In genomic region chr2:190534310-190535118, GRCh38 we compare ENCODE assay signal across 8 cellular contexts. TPM values are rescaled to one million over a fixed set of nuclear protein-coding genes. Genes with fewer than 3 reads are reported as not detected.
A peak's percentile ranks its signal among the peaks of the same experiment; 100 is the strongest.
DNase-seq lines count a peak whose midpoint lies in the region; ATAC-seq, FAIRE-seq and TF ChIP-seq lines count a peak whose summit lies in the region.

A gene with protein sequence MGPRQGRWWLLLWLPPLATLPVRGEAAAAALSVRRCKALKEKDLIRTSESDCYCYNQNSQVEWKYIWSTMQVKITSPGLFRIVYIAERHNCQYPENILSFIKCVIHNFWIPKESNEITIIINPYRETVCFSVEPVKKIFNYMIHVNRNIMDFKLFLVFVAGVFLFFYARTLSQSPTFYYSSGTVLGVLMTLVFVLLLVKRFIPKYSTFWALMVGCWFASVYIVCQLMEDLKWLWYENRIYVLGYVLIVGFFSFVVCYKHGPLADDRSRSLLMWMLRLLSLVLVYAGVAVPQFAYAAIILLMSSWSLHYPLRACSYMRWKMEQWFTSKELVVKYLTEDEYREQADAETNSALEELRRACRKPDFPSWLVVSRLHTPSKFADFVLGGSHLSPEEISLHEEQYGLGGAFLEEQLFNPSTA (minus strand): TSS chr2:190534722. CDS start chr2:190534655, 67 bp downstream.

- H3K9me3 Mint-ChIP-seq in CD4-positive, alpha-beta T cell = peaks cover 15% of the 10 kb centered on the region

- peaks cover 73% of the 10 kb centered on the region for H3K4me1 Mint-ChIP-seq in CD4-positive, alpha-beta T cell (ENCODE audit: low read depth)

- no peaks in the 10 kb centered on the region for H3K9me1 ChIP-seq in endothelial cell of umbilical vein (replicated peaks; ENCODE audit: control insufficient read depth, extremely low read depth, insufficient read depth, low read length)

- no peak for TF ChIP-seq CTCF in CD4-positive, alpha-beta T cell (IDR thresholded peaks at IDR 0.05)
- no peak for TF ChIP-seq CTCF in endothelial cell of umbilical vein (IDR thresholded peaks at IDR 0.05; ENCODE audit: extremely low read depth in 1 of 2, insufficient read depth in 1 of 2, low read depth in 1 of 2, low read length in 2 of 2)

- FAIRE-seq in endothelial cell of umbilical vein (lab: Jason Lieb, UNC) = no peak

- peak within 1 kb of the TSS; percentile 99 for H3K4me2 ChIP-seq in endothelial cell of umbilical vein (ENCODE audit: insufficient read depth, low read length)

- no TSS peak for BruUV-seq in endothelial cell of umbilical vein (replicated peaks; lab: Mats Ljungman, UMichigan)

- H3K27me3 ChIP-seq in CD4-positive, alpha-beta T cell (ENCODE audit: control insufficient read depth, insufficient read depth, low read length) = no peaks in the 10 kb centered on the region
- no peaks in the 10 kb centered on the region for H3K27me3 ChIP-seq in endothelial cell of umbilical vein (ENCODE audit: control insufficient read depth in 2 of 2, insufficient read depth in 2 of 2, low read length in 2 of 2)

- no peaks in the 10 kb centered on the region for H4K20me1 ChIP-seq in endothelial cell of umbilical vein (replicated peaks; ENCODE audit: control insufficient read depth, extremely low read depth, insufficient read depth, low read length)

- peak within 1 kb of the TSS; percentile 81 for H3K9ac ChIP-seq in endothelial cell of umbilical vein (replicated peaks; ENCODE audit: extremely low read depth, insufficient read depth, low read length)

- peak; percentile 59 for ATAC-seq in CD4-positive, alpha-beta T cell (ENCODE audit: poor library complexity)
- ATAC-seq in GM19351 (IDR thresholded peaks at IDR 0.05; ENCODE audit: unreplicated experiment) = peak; percentile 66
- ATAC-seq in HG03469 (IDR thresholded peaks at IDR 0.05; ENCODE audit: unreplicated experiment) = peak; percentile 40

- H3K27ac ChIP-seq in CD4-positive, alpha-beta T cell (ENCODE audit: low read depth, low read length) = peak within 1 kb of the TSS; percentile 87
- H3K27ac ChIP-seq in endothelial cell of umbilical vein (ENCODE audit: insufficient read depth, low read depth, low read length) = peak within 1 kb of the TSS; percentile 3

- peak within 1 kb of the TSS; percentile 99 for H3K27ac Mint-ChIP-seq in CD4-positive, alpha-beta T cell

- peak within 1 kb of the TSS; percentile 72 for H2AFZ ChIP-seq in endothelial cell of umbilical vein (ENCODE audit: low read depth, low read length)

- H3K4me3 Mint-ChIP-seq in CD4-positive, alpha-beta T cell = peak within 1 kb of the TSS; percentile 94

- H3K27me3 Mint-ChIP-seq in CD4-positive, alpha-beta T cell = no peaks in the 10 kb centered on the region

- no peaks in the 10 kb centered on the region for H3K79me2 ChIP-seq in endothelial cell of umbilical vein (ENCODE audit: control insufficient read depth, insufficient read depth, low read length)

- peak within 1 kb of the TSS; percentile 63 to 85 (median 66) for H3K4me3 ChIP-seq in endothelial cell of umbilical vein (replicated peaks in 1 of 3; ENCODE audit: insufficient read depth in 1 of 3, low read depth in 1 of 3, low read length in 3 of 3)

- intact Hi-C loops in CD4-positive, alpha-beta T cell (cut with DNase I, micrococcal nuclease) = loop anchor here (2.0 to 10.0 kb wide), 8 partner anchors 113 to 870 kb away; partner anchors contain the start of genes NAB1 (in 2 of the 2), ASNSD1 (in 1 of the 2), GLS (in 1 of the 2) and MFSD6 (in 1 of the 2)
- intact Hi-C loops in endothelial cell of umbilical vein (cut with micrococcal nuclease) = loop anchor here (1.0 to 5.0 kb wide), 3 partner anchors 114 to 228 kb away; no protein-coding TSS in a partner anchor

- CTCF ChIA-PET in CD4-positive, alpha-beta T cell (lab: Charles Lee) = interaction anchor here (1.2 to 1.5 kb wide), 2 partner anchors 115 to 215 kb away, joined by 3 to 4 read pairs; partner anchors contain the start of gene HIBCH
- CTCF ChIA-PET in endothelial cell of umbilical vein (lab: Charles Lee) = no interaction called here

- peak; percentile 53 to 79 (median 74) for DNase-seq in CD4-positive, alpha-beta T cell
- DNase-seq in NOMO-1 treated with dmso at 0.1 percent for 144 hours (lab: John Stamatoyannopoulos, UW; ENCODE audit: unreplicated experiment) (peak; percentile 73), endothelial cell of umbilical vein (ENCODE audit: low read depth, low spot score) (peak; percentile 61), midbrain (lab: John Stamatoyannopoulos, UW) (peak; percentile 62)
- peak; percentile 38 for DNase-seq in activated CD8-positive, alpha-beta memory T cell treated with anti-CD3 and anti-CD28 coated beads, Interleukin-2, amount 50 U/mL, for 1 hour (ENCODE audit: extremely low read depth)
- DNase-seq in stimulated activated CD8-positive, alpha-beta memory T cell treated with anti-CD3 and anti-CD28 coated beads, Interleukin-4, amount 100 ng/mL, for 1 hour (ENCODE audit: low read depth in 2 of 2, low spot score in 1 of 2) = peak; percentile 59 to 61

- dilution Hi-C loops in endothelial cell of umbilical vein (cut with MboI; ENCODE audit: extremely low pct_ligation_motif_present, low sequenced_read_pairs) = no loop called here

- H3K36me3 Mint-ChIP-seq in CD4-positive, alpha-beta T cell (ENCODE audit: low read depth) = peaks cover 52% of the 10 kb centered on the region

- no peaks in the 10 kb centered on the region for H3K9me3 ChIP-seq in CD4-positive, alpha-beta T cell (ENCODE audit: control insufficient read depth, low read length)
- peaks cover 2% of the 10 kb centered on the region for H3K9me3 ChIP-seq in endothelial cell of umbilical vein (replicated peaks; ENCODE audit: control insufficient read depth, insufficient read depth, low read length)

- peak; percentile 59 for TF ChIP-seq POLR2A in endothelial cell of umbilical vein (IDR thresholded peaks at IDR 0.05; ENCODE audit: low read depth, low read length)

- H3K36me3 ChIP-seq in endothelial cell of umbilical vein (ENCODE audit: control insufficient read depth in 2 of 2, extremely low read depth in 1 of 2, insufficient read depth in 2 of 2, low read length in 2 of 2) = no peaks in the 10 kb centered on the region

- POLR2A ChIA-PET in CD4-positive, alpha-beta T cell (lab: Charles Lee) = interaction anchor here (0.6 to 5.3 kb wide), 25 partner anchors 9 to 772 kb away, joined by 3 to 100 read pairs (median 5); partner anchors contain the start of genes GLS, MFSD6, NAB1 and ORMDL1
- POLR2A ChIA-PET in endothelial cell of umbilical vein (lab: Charles Lee) = interaction anchor here (0.7 kb wide), 1 partner anchor 10 kb away, joined by 3 read pairs; no protein-coding TSS in a partner anchor

- H3K4me1 ChIP-seq in endothelial cell of umbilical vein (ENCODE audit: control insufficient read depth, extremely low read depth, insufficient read depth, low read length) = peaks cover 9% of the 10 kb centered on the region

TF ChIP-seq in endothelial cell of umbilical vein, 7 proteins besides CTCF, POLR2A, EP300 and RAD21:
- TF ChIP-seq POLR2AphosphoS5 (IDR thresholded peaks at IDR 0.05; ENCODE audit: insufficient read depth, low read depth, low read length) (peak; percentile 82), MYC (IDR thresholded peaks at IDR 0.05; ENCODE audit: low read depth, low read length) (no peak), FOS (IDR thresholded peaks at IDR 0.05; ENCODE audit: borderline replicate concordance, insufficient read depth, low read length) (no peak)

RNA-seq across cellular contexts. Expression of the gene that starts here (rescaled TPM):
- 10 to 100 TPM; 11.6 to 12.2 TPM for total RNA-seq in CD4-positive, alpha-beta T cell
- 3.8 and 8.4 TPM in 2 replicates for total RNA-seq in endothelial cell of umbilical vein
- polyA plus RNA-seq in endothelial cell of umbilical vein = 1.9 and 3.1 TPM in 2 replicates
- 0.87 and 1.4 TPM in 2 replicates for polyA plus RNA-seq in endothelial cell of umbilical vein (2011; cell fraction: cytosol; rRNA removed)
- 1.4 and 1.8 TPM in 2 replicates for polyA plus RNA-seq in endothelial cell of umbilical vein (2011; cell fraction: nucleus; rRNA removed)
- 0.93 and 2.5 TPM in 2 replicates for polyA plus RNA-seq in endothelial cell of umbilical vein (2012)
- 6.3 and 7.0 TPM in 2 replicates for polyA minus RNA-seq in endothelial cell of umbilical vein
- 4.0 TPM for polyA minus RNA-seq in endothelial cell of umbilical vein (2011; cell fraction: cytosol; rRNA and poly(A)+ RNA removed)
- 4.6 and 8.5 TPM in 2 replicates for polyA minus RNA-seq in endothelial cell of umbilical vein (2011; cell fraction: nucleus; rRNA and poly(A)+ RNA removed)

Comparison
In these comparisons a context has a peak if more than half of its experiments do, and no peak if none do; other contexts are left out.
1. Peak in every context shown above with its lines: DNase-seq, ATAC-seq, H3K4me3 ChIP-seq and H3K27ac ChIP-seq.